In genomic region chr1:150283260-150283659, GRCh38 we compare ENCODE assay signal across 9 cellular contexts. TPM values are rescaled to one million over a fixed set of nuclear protein-coding genes. Genes with fewer than 3 reads are reported as not detected.
A peak's percentile ranks its signal among the peaks of the same experiment; 100 is the strongest.
DNase-seq lines count a peak whose midpoint lies in the region; ATAC-seq and TF ChIP-seq lines count a peak whose summit lies in the region.
"Had no signal": no experiment of that assay in that cellular context is flagged by ENCODE, and none has a peak within 500 bp of the region (broad histone marks: within the 10 kb centered on the region; RNA-seq: fewer than 3 reads in every experiment).

No MANE protein-coding gene starts in this region.

- no peak for TF ChIP-seq CTCF in stomach (IDR thresholded peaks at IDR 0.05)

- 81 to 87% (median 85%) methylated on average over 12 of the region's 12 CpGs for WGBS in stomach, 5 donors

- peaks cover 2% of the 10 kb centered on the region for H3K36me3 Mint-ChIP-seq in activated CD4-positive, alpha-beta T cell treated with anti-CD3 and anti-CD28 coated beads for 36 hours (ENCODE audit: low read depth)
- peaks cover 7% of the 10 kb centered on the region for H3K36me3 Mint-ChIP-seq in activated naive CD8-positive, alpha-beta T cell treated with anti-CD3 and anti-CD28 coated beads for 36 hours
- no peaks in the 10 kb centered on the region for H3K36me3 Mint-ChIP-seq in immature natural killer cell

- intact Hi-C loops in activated CD4-positive, alpha-beta T cell treated with anti-CD3 and anti-CD28 coated beads for 36 hours (cut with DNase I, micrococcal nuclease), result loop anchor here in 1 of 2 experiments (5.0 kb wide), 1 partner anchor 46 kb away; the partner anchor contains the start of gene ANP32E
- intact Hi-C loops in stomach (cut with DNase I; ENCODE audit: low total_unique reads), result no loop called here

- H3K4me3 Mint-ChIP-seq in activated CD4-positive, alpha-beta T cell treated with anti-CD3 and anti-CD28 coated beads for 36 hours, result peak overlapping the region; percentile 77
- H3K4me3 Mint-ChIP-seq in activated naive CD8-positive, alpha-beta T cell treated with anti-CD3 and anti-CD28 coated beads for 36 hours, result peak overlapping the region; percentile 29
- peak overlapping the region in 4 of 5 donors; percentile 4 to 94 (median 20) for H3K4me3 Mint-ChIP-seq in immature natural killer cell

- no peak for TF ChIP-seq EP300 in stomach (IDR thresholded peaks at IDR 0.05)

- peaks cover 29% of the 10 kb centered on the region for H3K4me1 Mint-ChIP-seq in activated CD4-positive, alpha-beta T cell treated with anti-CD3 and anti-CD28 coated beads for 36 hours
- peaks cover 27% of the 10 kb centered on the region for H3K4me1 Mint-ChIP-seq in activated naive CD8-positive, alpha-beta T cell treated with anti-CD3 and anti-CD28 coated beads for 36 hours
- H3K4me1 Mint-ChIP-seq in immature natural killer cell, result peaks cover 28 to 34% of the 10 kb centered on the region in 2 donors

- no peaks in the 10 kb centered on the region for H3K9me3 ChIP-seq in stomach

- CTCF ChIA-PET in activated CD4-positive, alpha-beta T cell treated with anti-CD3 and anti-CD28 coated beads for 36 hours (lab: Charles Lee), result interaction anchor here (1.7 kb wide), 1 partner anchor 10 kb away, joined by 8 read pairs; the partner anchor contains the start of gene C1orf54

- H3K9me3 Mint-ChIP-seq in activated CD4-positive, alpha-beta T cell treated with anti-CD3 and anti-CD28 coated beads for 36 hours (ENCODE audit: low read depth), result peaks cover 2% of the 10 kb centered on the region
- no peaks in the 10 kb centered on the region for H3K9me3 Mint-ChIP-seq in activated naive CD8-positive, alpha-beta T cell treated with anti-CD3 and anti-CD28 coated beads for 36 hours
- H3K9me3 Mint-ChIP-seq in immature natural killer cell, result no peaks in the 10 kb centered on the region

- peak overlapping the region in 4 of 5 donors; percentile 79 to 95 (median 89) for H3K27ac ChIP-seq in stomach

- no peak for DNase-seq in activated CD4-positive, alpha-beta T cell treated with anti-CD3 and anti-CD28 coated beads for 36 hours
- no peak for DNase-seq in activated CD4-positive, alpha-beta T cell treated with anti-CD3 and anti-CD28 coated beads, Interleukin-2, amount 50 U/mL, for 1 hour
- no peak for DNase-seq in activated naive CD8-positive, alpha-beta T cell treated with anti-CD3 and anti-CD28 coated beads for 36 hours
- no peak for DNase-seq in immature natural killer cell
- no peak for DNase-seq in stomach
- DNase-seq in hepatic stellate cell (ENCODE audit: low spot score), result no peak
- no peak for DNase-seq in SW480 (ENCODE audit: low spot score)
- DNase-seq: NCI-H510A treated with DMSO at 0.1 percent for 48 hours had no signal

- peaks cover 21 to 49% (median 36%) of the 10 kb centered on the region in 4 donors for H3K4me1 ChIP-seq in stomach

- no peaks in the 10 kb centered on the region for H3K27me3 Mint-ChIP-seq in activated CD4-positive, alpha-beta T cell treated with anti-CD3 and anti-CD28 coated beads for 36 hours
- H3K27me3 Mint-ChIP-seq in activated naive CD8-positive, alpha-beta T cell treated with anti-CD3 and anti-CD28 coated beads for 36 hours, result peaks cover 4% of the 10 kb centered on the region
- H3K27me3 Mint-ChIP-seq in immature natural killer cell (ENCODE audit: low read depth in 3 of 3), result peaks cover 6 to 29% (median 11%) of the 10 kb centered on the region in 3 donors

- TF ChIP-seq POLR2A in stomach (IDR thresholded peaks at IDR 0.05), result no peak

- ATAC-seq in activated CD4-positive, alpha-beta T cell treated with anti-CD3 and anti-CD28 coated beads for 36 hours, result no peak
- no peak for ATAC-seq in GM18873 (IDR thresholded peaks at IDR 0.05; ENCODE audit: low FRiP score, unreplicated experiment)

- peaks cover 0 to 40% (median 26%) of the 10 kb centered on the region in 4 donors for H3K36me3 ChIP-seq in stomach

- no peak overlapping the region for H3K27ac Mint-ChIP-seq in activated CD4-positive, alpha-beta T cell treated with anti-CD3 and anti-CD28 coated beads for 36 hours
- no peak overlapping the region for H3K27ac Mint-ChIP-seq in activated naive CD8-positive, alpha-beta T cell treated with anti-CD3 and anti-CD28 coated beads for 36 hours
- H3K27ac Mint-ChIP-seq in immature natural killer cell, result peak overlapping the region in 1 of 6 donors; percentile 2

- H3K4me3 ChIP-seq in stomach, result peak overlapping the region; percentile 50 to 68 (median 56)

- no peaks in the 10 kb centered on the region for H3K27me3 ChIP-seq in stomach

- POLR2A ChIA-PET in activated CD4-positive, alpha-beta T cell treated with anti-CD3 and anti-CD28 coated beads for 36 hours (lab: Charles Lee), result interaction anchor here (0.6 kb wide), 1 partner anchor 67 kb away, joined by 3 read pairs; no protein-coding TSS in a partner anchor

RNA-seq across cellular contexts. Expression of gene CIART, which starts 0.9 kb away (rescaled TPM):
- 1 to 10 TPM; 5.9 to 6.0 TPM for total RNA-seq in activated CD4-positive, alpha-beta T cell treated with anti-CD3 and anti-CD28 coated beads for 36 hours
- 1 to 10 TPM; 4.9 to 5.2 TPM for total RNA-seq in activated naive CD8-positive, alpha-beta T cell treated with anti-CD3 and anti-CD28 coated beads for 36 hours
- polyA plus RNA-seq in immature natural killer cell, result not detected
- 10 to 100 TPM in 1 of 5 donors, 1 to 10 TPM in 3, not detected in 1; 2.7 to 31.5 (median 2.9) TPM for total RNA-seq in stomach
- polyA plus RNA-seq in stomach, result 10 to 100 TPM in 1 of 3 donors, 1 to 10 TPM in 2; 4.0 to 12.8 (median 6.3) TPM

RNA-seq across cellular contexts. Expression of gene MRPS21, which starts 10.4 kb away (rescaled TPM):
- 100 to 1,000 TPM in 1 of 2 experiments, 10 to 100 TPM in 1; 86.4 to 111 TPM for total RNA-seq in activated CD4-positive, alpha-beta T cell treated with anti-CD3 and anti-CD28 coated beads for 36 hours
- total RNA-seq in activated naive CD8-positive, alpha-beta T cell treated with anti-CD3 and anti-CD28 coated beads for 36 hours, result 10 to 100 TPM; 93.0 to 93.4 TPM
- 10 to 100 TPM; 51.7 to 58.6 (median 53.4) TPM for polyA plus RNA-seq in immature natural killer cell
- 10 to 100 TPM in 4 of 5 donors, 1 to 10 TPM in 1; 2.0 to 95.1 (median 48.3) TPM for total RNA-seq in stomach
- polyA plus RNA-seq in stomach, result 100 to 1,000 TPM; 105 to 130 (median 115) TPM

RNA-seq across cellular contexts. Expression of gene C1orf54, which starts 10.7 kb away (rescaled TPM):
- total RNA-seq in activated CD4-positive, alpha-beta T cell treated with anti-CD3 and anti-CD28 coated beads for 36 hours, result 1 to 10 TPM in 1 of 2 experiments, under 1 TPM in 1; 0.50 to 1.2 TPM
- total RNA-seq in activated naive CD8-positive, alpha-beta T cell treated with anti-CD3 and anti-CD28 coated beads for 36 hours, result under 1 TPM; 0.48 to 0.78 TPM
- polyA plus RNA-seq in immature natural killer cell (1 to 10 TPM; 1.9 to 6.9 (median 2.0) TPM), stomach (10 to 100 TPM in 1 of 3 donors, 1 to 10 TPM in 2; 7.5 to 17.7 (median 8.7) TPM)
- total RNA-seq in stomach, result 10 to 100 TPM in 1 of 5 donors, under 1 TPM in 1, not detected in 3; 0.43 to 40.8 TPM

RNA-seq across cellular contexts. Expression of gene APH1A, which starts 14.4 kb away (rescaled TPM):
- total RNA-seq in activated CD4-positive, alpha-beta T cell treated with anti-CD3 and anti-CD28 coated beads for 36 hours, result 10 to 100 TPM; 62.4 to 89.3 TPM
- total RNA-seq in activated naive CD8-positive, alpha-beta T cell treated with anti-CD3 and anti-CD28 coated beads for 36 hours, result 100 to 1,000 TPM; 123 to 126 TPM
- polyA plus RNA-seq in immature natural killer cell (10 to 100 TPM; 64.6 to 99.1 (median 82.1) TPM), stomach (10 to 100 TPM; 87.8 to 95.1 (median 89.5) TPM)
- 100 to 1,000 TPM in 1 of 5 donors, 10 to 100 TPM in 4; 25.8 to 120 (median 49.1) TPM for total RNA-seq in stomach

RNA-seq across cellular contexts. Expression of gene CA14, which starts 25.7 kb away (rescaled TPM):
- not detected for total RNA-seq in activated CD4-positive, alpha-beta T cell treated with anti-CD3 and anti-CD28 coated beads for 36 hours
- not detected for total RNA-seq in activated naive CD8-positive, alpha-beta T cell treated with anti-CD3 and anti-CD28 coated beads for 36 hours
- under 1 TPM in 2 of 3 donors, not detected in 1; 0.27 to 0.70 TPM for polyA plus RNA-seq in immature natural killer cell
- total RNA-seq in stomach, result 1 to 10 TPM in 2 of 5 donors, not detected in 3; 1.0 to 1.1 TPM
- 1 to 10 TPM in 1 of 3 donors, under 1 TPM in 1, not detected in 1; 0.68 to 1.4 TPM for polyA plus RNA-seq in stomach

Comparison
In these comparisons a context has a peak if more than half of its experiments do, and no peak if none do; other contexts are left out.
1. H3K4me3 Mint-ChIP-seq: peak in every context shown above with its lines; median percentile 77 in activated CD4-positive, alpha-beta T cell treated with anti-CD3 and anti-CD28 coated beads for 36 hours; 29 in activated naive CD8-positive, alpha-beta T cell treated with anti-CD3 and anti-CD28 coated beads for 36 hours; 20 in immature natural killer cell.